In the genomic region with DNA sequence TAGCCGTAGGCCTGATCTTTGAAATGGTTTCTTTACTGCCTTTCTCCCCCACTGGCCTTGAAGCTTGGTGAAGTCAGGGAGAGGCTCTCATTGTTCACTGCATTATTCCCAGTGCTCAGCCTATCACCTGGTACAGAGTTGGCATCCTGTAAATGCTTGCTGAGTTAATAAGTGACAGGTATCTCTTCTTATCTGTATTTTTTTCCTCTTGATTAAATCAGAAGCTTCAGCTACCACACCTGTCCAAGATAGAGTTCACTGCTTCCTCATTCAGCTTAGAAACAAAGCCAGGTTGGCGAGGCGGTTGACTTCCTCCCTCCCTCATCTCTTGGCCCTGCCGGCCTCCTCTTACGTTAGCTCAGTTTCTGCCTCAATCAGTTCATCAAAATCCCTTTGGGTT, we compare ENCODE assay signal across 21 cellular contexts.
A peak's percentile ranks its signal among the peaks of the same experiment; 100 is the strongest.
DNase-seq lines count a peak whose midpoint lies in the region; ATAC-seq, FAIRE-seq and TF ChIP-seq lines count a peak whose summit lies in the region.
"Had no signal": no experiment of that assay in that cellular context is flagged by ENCODE, and none has a peak within 500 bp of the region (broad histone marks: within the 10 kb centered on the region; RNA-seq: fewer than 3 reads in every experiment).

No MANE protein-coding gene starts in this region.

- intact Hi-C loops in Caco-2 (cut with micrococcal nuclease; ENCODE audit: unreplicated experiment) (no loop called here), colonic mucosa (cut with DNase I) (no loop called here), pancreas (cut with DNase I) (no loop called here)

- H3K27ac Mint-ChIP-seq in Caco-2 (ENCODE audit: unreplicated experiment), result peak overlapping the region; percentile 76
- H3K27ac Mint-ChIP-seq: activated CD4-positive, alpha-beta memory T cell treated with anti-CD3 and anti-CD28 coated beads for 36 hours; activated naive CD4-positive, alpha-beta T cell treated with anti-CD3 and anti-CD28 coated beads, Interleukin-2, amount 50 U/mL, for 24 hours; type B pancreatic cell had no signal

- H3K4me3 ChIP-seq in Caco-2 (ENCODE audit: low read depth, low read length) (no peak overlapping the region), colonic mucosa (no peak overlapping the region), pancreas (no peak overlapping the region)
- no peak overlapping the region for H3K4me3 ChIP-seq in effector memory CD4-positive, alpha-beta T cell (ENCODE audit: insufficient read depth, low read depth, low read length, poor library complexity, severe bottlenecking)
- H3K4me3 ChIP-seq: right atrium auricular region had no signal

- H3K27ac ChIP-seq in colonic mucosa (peak overlapping the region; percentile 61), pancreas (peak overlapping the region in 2 of 4 donors; percentile 24 to 37)
- no peak overlapping the region for H3K27ac ChIP-seq in effector memory CD4-positive, alpha-beta T cell (ENCODE audit: insufficient read depth, low read length, poor library complexity, severe bottlenecking)
- H3K27ac ChIP-seq: KMS-11, right atrium auricular region had no signal

- H3K36me3 ChIP-seq in Caco-2 (ENCODE audit: control insufficient read depth, insufficient read depth, low read length) (no peaks in the 10 kb centered on the region; the same call in 1 of the 2 replicates), colonic mucosa (no peaks in the 10 kb centered on the region), pancreas (no peaks in the 10 kb centered on the region)
- H3K36me3 ChIP-seq in effector memory CD4-positive, alpha-beta T cell (ENCODE audit: control insufficient read depth, insufficient read depth, low read length), result no peaks in the 10 kb centered on the region
- H3K36me3 ChIP-seq: right atrium auricular region had no signal

- ATAC-seq in pancreas (peak in 3 of 4 donors; percentile 51 to 77 (median 63)), HG03354 (IDR thresholded peaks at IDR 0.05; ENCODE audit: poor library complexity, severe bottlenecking, unreplicated experiment) (no peak)
- ATAC-seq: activated T-cell treated with anti-CD3 and anti-CD28 coated beads, Interleukin-2, amount 50 U/mL, for 4 hours had no signal

- H3K27me3 ChIP-seq in Caco-2 (replicated peaks; ENCODE audit: control insufficient read depth, insufficient read depth, low read length) (no peaks in the 10 kb centered on the region), colonic mucosa (no peaks in the 10 kb centered on the region), pancreas (no peaks in the 10 kb centered on the region)
- no peaks in the 10 kb centered on the region for H3K27me3 ChIP-seq in effector memory CD4-positive, alpha-beta T cell (replicated peaks; ENCODE audit: control insufficient read depth, insufficient read depth, low read length, poor library complexity, severe bottlenecking)
- H3K27me3 ChIP-seq: right atrium auricular region had no signal

- TF ChIP-seq CTCF in Caco-2 (IDR thresholded peaks at IDR 0.05; ENCODE audit: insufficient read depth in 1 of 2, low read depth in 1 of 2, low read length in 1 of 2, severe bottlenecking in 1 of 2, unreplicated experiment in 1 of 2), result no peak
- TF ChIP-seq CTCF in colonic mucosa (IDR thresholded peaks at IDR 0.05), result no peak
- no peak for TF ChIP-seq CTCF in pancreas (IDR thresholded peaks at IDR 0.05)

- H3K9ac ChIP-seq in colonic mucosa (ENCODE audit: low read depth in 2 of 2, low read length in 2 of 2), result peak overlapping the region in 1 of 2 donors; percentile 40
- H3K9ac ChIP-seq: KMS-11 had no signal

- no peak overlapping the region for H3K4me3 Mint-ChIP-seq in Caco-2 (ENCODE audit: unreplicated experiment)
- H3K4me3 Mint-ChIP-seq: activated CD4-positive, alpha-beta memory T cell treated with anti-CD3 and anti-CD28 coated beads for 36 hours; activated naive CD4-positive, alpha-beta T cell treated with anti-CD3 and anti-CD28 coated beads, Interleukin-2, amount 50 U/mL, for 24 hours; activated T-cell treated with anti-CD3 and anti-CD28 coated beads, Interleukin-2, amount 50 U/mL, for 4 hours; type B pancreatic cell had no signal

- DNase-seq in Caco-2 (peak; percentile 30 to 62), NCI-H146 (lab: John Stamatoyannopoulos, UW) (peak; percentile 40), colonic mucosa (peak; percentile 78), pancreas (no peak), medulla oblongata (ENCODE audit: extremely low spot score) (no peak)
- no peak for DNase-seq in stimulated activated CD4-positive, alpha-beta T cell treated with anti-CD3 and anti-CD28 coated beads, Interleukin-2, amount 100 ng/mL, for 48 hours
- DNase-seq in effector memory CD4-positive, alpha-beta T cell, result no peak
- DNase-seq: activated CD4-positive, alpha-beta memory T cell treated with anti-CD3 and anti-CD28 coated beads for 36 hours; activated T-cell treated with anti-CD3 and anti-CD28 coated beads, Interleukin-2, amount 50 U/mL, for 4 hours; cortex of kidney; kidney; NCI-H1436 treated with DMSO at 0.1 percent for 48 hours; NCI-H226; stimulated activated naive CD4-positive, alpha-beta T cell treated with Interleukin-2 at 50 U/mL for 16 hours; SW 1271 had no signal

- no peaks in the 10 kb centered on the region for H3K27me3 Mint-ChIP-seq in Caco-2 (ENCODE audit: insufficient read depth, unreplicated experiment)
- H3K27me3 Mint-ChIP-seq: activated CD4-positive, alpha-beta memory T cell treated with anti-CD3 and anti-CD28 coated beads for 36 hours; activated naive CD4-positive, alpha-beta T cell treated with anti-CD3 and anti-CD28 coated beads, Interleukin-2, amount 50 U/mL, for 24 hours; type B pancreatic cell had no signal

- peaks cover 21% of the 10 kb centered on the region for H3K4me1 Mint-ChIP-seq in Caco-2 (ENCODE audit: low read depth, unreplicated experiment)

- CTCF ChIA-PET in Caco-2 (lab: Charles Lee), result interaction anchor here (0.6 to 1.3 kb wide), 3 partner anchors 27 to 105 kb away, joined by 3 to 5 read pairs (median 3); no protein-coding TSS in a partner anchor

- H3K9me3 Mint-ChIP-seq in Caco-2 (ENCODE audit: unreplicated experiment), result no peaks in the 10 kb centered on the region
- H3K9me3 Mint-ChIP-seq: activated naive CD4-positive, alpha-beta T cell treated with anti-CD3 and anti-CD28 coated beads, Interleukin-2, amount 50 U/mL, for 24 hours; activated T-cell treated with anti-CD3 and anti-CD28 coated beads, Interleukin-2, amount 50 U/mL, for 4 hours had no signal

- POLR2A ChIA-PET in Caco-2 (lab: Charles Lee), result no interaction called here

- H3K4me1 ChIP-seq in Caco-2 (peaks cover 21% of the 10 kb centered on the region), colonic mucosa (no peaks in the 10 kb centered on the region), pancreas (no peaks in the 10 kb centered on the region)
- no peaks in the 10 kb centered on the region for H3K4me1 ChIP-seq in effector memory CD4-positive, alpha-beta T cell (ENCODE audit: control insufficient read depth, insufficient read depth, low read length, poor library complexity, severe bottlenecking)
- H3K4me1 ChIP-seq: right atrium auricular region had no signal

- H3K9me3 ChIP-seq in Caco-2 (peaks cover 3% of the 10 kb centered on the region; the same call in 1 of the 2 replicates), colonic mucosa (no peaks in the 10 kb centered on the region), pancreas (no peaks in the 10 kb centered on the region)
- no peaks in the 10 kb centered on the region for H3K9me3 ChIP-seq in effector memory CD4-positive, alpha-beta T cell (ENCODE audit: control insufficient read depth, low read length)

- no peak for FAIRE-seq in pancreas (lab: Jason Lieb, UNC)
- FAIRE-seq: G401.6, kidney had no signal

- H3K36me3 Mint-ChIP-seq in Caco-2 (ENCODE audit: insufficient read depth, unreplicated experiment), result peaks cover 6% of the 10 kb centered on the region
- H3K36me3 Mint-ChIP-seq: activated CD4-positive, alpha-beta memory T cell treated with anti-CD3 and anti-CD28 coated beads for 36 hours; activated naive CD4-positive, alpha-beta T cell treated with anti-CD3 and anti-CD28 coated beads, Interleukin-2, amount 50 U/mL, for 24 hours; type B pancreatic cell had no signal

- 53 to 56% methylated on average over 5 of the region's 5 CpGs for WGBS in pancreas, 2 donors

- BruUV-seq in Caco-2 (replicated peaks; lab: Mats Ljungman, UMichigan), result no TSS peak

Comparison
In these comparisons a context has a peak if more than half of its experiments do, and no peak if none do; other contexts are left out.
1. DNase-seq: peak in Caco-2 (2 of 2), NCI-H146 (single experiment) and colonic mucosa (single experiment); none in pancreas (0 of 6), medulla oblongata (single experiment), stimulated activated CD4-positive, alpha-beta T cell treated with anti-CD3 and anti-CD28 coated beads, Interleukin-2, amount 100 ng/mL, for 48 hours (0 of 2) and effector memory CD4-positive, alpha-beta T cell (0 of 3).